In genomic region chr15:99764521-99764920, GRCh38 we compare ENCODE assay signal across 26 cellular contexts.
"Had no signal": no experiment of that assay in that cellular context is flagged by ENCODE, and none has a peak within 500 bp of the region (broad histone marks: within the 10 kb centered on the region; RNA-seq: fewer than 3 reads in every experiment).

No MANE protein-coding gene starts in this region.

- H3K4me1 Mint-ChIP-seq: activated CD4-positive, alpha-beta T cell treated with anti-CD3 and anti-CD28 coated beads for 36 hours; activated T-helper 17 cell treated with anti-CD3 and anti-CD28 coated beads, Interleukin-2, amount 50 U/mL, for 72 hours; immature natural killer cell; mesothelial cell of epicardium; natural killer cell; stimulated activated naive B cell treated with anti-CD40 and anti-IgM and Interleukin-4, amounts not matched to agents 10 μg/mL and 1 μg/mL and 100 μg/mL, for 72 hours had no signal

- H3K4me1 ChIP-seq: adrenal gland, foreskin keratinocyte, uterus had no signal

- H3K36me3 Mint-ChIP-seq: activated naive CD4-positive, alpha-beta T cell treated with anti-CD3 and anti-CD28 coated beads, Interleukin-2, amount 50 U/mL, for 72 hours; immature natural killer cell; mesothelial cell of epicardium; natural killer cell; stimulated activated naive B cell treated with anti-CD40 and anti-IgM and Interleukin-4, amounts not matched to agents 10 μg/mL and 1 μg/mL and 100 μg/mL, for 72 hours had no signal

- DNase-seq: activated B cell treated with CpG ODN at 0.5 μM for 24 hours; activated CD4-positive, alpha-beta T cell treated with anti-CD3 and anti-CD28 coated beads for 36 hours; activated CD4-positive, alpha-beta T cell treated with anti-CD3 and anti-CD28 coated beads, Interleukin-2, amount 50 U/mL, for 4 hours; activated CD8-positive, alpha-beta memory T cell treated with anti-CD3 and anti-CD28 coated beads for 24 hours; activated CD8-positive, alpha-beta memory T cell treated with anti-CD3 and anti-CD28 coated beads, Interleukin-2, amount 50 U/mL, for 4 hours; activated T-cell treated with anti-CD3 and anti-CD28 coated beads, Interleukin-2, amount 50 U/mL, for 24 hours; adrenal gland; central memory CD4-positive, alpha-beta T cell; effector memory CD4-positive, alpha-beta T cell; foreskin keratinocyte; immature natural killer cell; kidney glomerular epithelial cell; left ventricle myocardium superior; mammary epithelial cell; natural killer cell; retina; stimulated activated CD4-positive, alpha-beta T cell treated with anti-CD3 and anti-CD28 coated beads, Interleukin-2, amount 100 ng/mL, for 48 hours; stimulated activated CD8-positive, alpha-beta memory T cell treated with anti-CD3 and anti-CD28 coated beads, Interleukin-4, amount 100 ng/mL, for 48 hours; stimulated activated naive B cell treated with anti-CD40 and anti-IgM and Interleukin-4, amounts not matched to agents 10 μg/mL and 1 μg/mL and 100 μg/mL, for 72 hours; trophoblast cell; uterus had no signal

- H3K4me3 Mint-ChIP-seq: activated B cell treated with CpG ODN at 0.5 μM for 24 hours; activated CD4-positive, alpha-beta T cell treated with anti-CD3 and anti-CD28 coated beads for 36 hours; activated T-cell treated with anti-CD3 and anti-CD28 coated beads, Interleukin-2, amount 50 U/mL, for 24 hours; activated T-helper 17 cell treated with anti-CD3 and anti-CD28 coated beads, Interleukin-2, amount 50 U/mL, for 72 hours; immature natural killer cell; mesothelial cell of epicardium; natural killer cell; stimulated activated naive B cell treated with anti-CD40 and anti-IgM and Interleukin-4, amounts not matched to agents 10 μg/mL and 1 μg/mL and 100 μg/mL, for 72 hours had no signal

- H3K27me3 ChIP-seq: adrenal gland, foreskin keratinocyte, hepatocyte, uterus had no signal

- H3K27me3 Mint-ChIP-seq: activated B cell treated with CpG ODN at 0.5 μM for 24 hours; activated T-cell treated with anti-CD3 and anti-CD28 coated beads, Interleukin-2, amount 50 U/mL, for 24 hours; activated T-helper 17 cell treated with anti-CD3 and anti-CD28 coated beads, Interleukin-2, amount 50 U/mL, for 72 hours; progenitor cell of endocrine pancreas; stimulated activated naive B cell treated with anti-CD40 and anti-IgM and Interleukin-4, amounts not matched to agents 10 μg/mL and 1 μg/mL and 100 μg/mL, for 72 hours had no signal

- H3K27ac ChIP-seq: adrenal gland, foreskin keratinocyte, hepatocyte, uterus had no signal

- H3K36me3 ChIP-seq: adrenal gland, uterus had no signal

- ATAC-seq: activated CD4-positive, alpha-beta T cell treated with anti-CD3 and anti-CD28 coated beads for 36 hours; activated naive CD4-positive, alpha-beta T cell treated with anti-CD3 and anti-CD28 coated beads, Interleukin-2, amount 50 U/mL, for 72 hours; activated T-helper 17 cell treated with anti-CD3 and anti-CD28 coated beads, Interleukin-2, amount 50 U/mL, for 72 hours; foreskin keratinocyte; left ventricle myocardium superior; natural killer cell had no signal

- H3K9me3 Mint-ChIP-seq: activated B cell treated with CpG ODN at 0.5 μM for 24 hours; activated naive CD4-positive, alpha-beta T cell treated with anti-CD3 and anti-CD28 coated beads, Interleukin-2, amount 50 U/mL, for 72 hours; activated T-cell treated with anti-CD3 and anti-CD28 coated beads, Interleukin-2, amount 50 U/mL, for 24 hours; activated T-helper 17 cell treated with anti-CD3 and anti-CD28 coated beads, Interleukin-2, amount 50 U/mL, for 72 hours; mesothelial cell of epicardium; natural killer cell; stimulated activated naive B cell treated with anti-CD40 and anti-IgM and Interleukin-4, amounts not matched to agents 10 μg/mL and 1 μg/mL and 100 μg/mL, for 72 hours had no signal

- H3K9me3 ChIP-seq: adrenal gland, uterus had no signal

- H3K4me3 ChIP-seq: adrenal gland, hepatocyte, uterus had no signal

- H3K27ac Mint-ChIP-seq: activated B cell treated with CpG ODN at 0.5 μM for 24 hours; activated CD4-positive, alpha-beta T cell treated with anti-CD3 and anti-CD28 coated beads for 36 hours; activated naive CD4-positive, alpha-beta T cell treated with anti-CD3 and anti-CD28 coated beads, Interleukin-2, amount 50 U/mL, for 72 hours; activated T-cell treated with anti-CD3 and anti-CD28 coated beads, Interleukin-2, amount 50 U/mL, for 24 hours; activated T-helper 17 cell treated with anti-CD3 and anti-CD28 coated beads, Interleukin-2, amount 50 U/mL, for 72 hours; immature natural killer cell; mesothelial cell of epicardium; natural killer cell; progenitor cell of endocrine pancreas; stimulated activated naive B cell treated with anti-CD40 and anti-IgM and Interleukin-4, amounts not matched to agents 10 μg/mL and 1 μg/mL and 100 μg/mL, for 72 hours had no signal
